Comparison of ENCODE assay signal across 27 cellular contexts in genomic region chr10:3933733-3934132, GRCh38.
DNase-seq lines count a peak whose midpoint lies in the region; ATAC-seq and TF ChIP-seq lines count a peak whose summit lies in the region.
"Had no signal": no experiment of that assay in that cellular context is flagged by ENCODE, and none has a peak within 500 bp of the region (broad histone marks: within the 10 kb centered on the region; RNA-seq: fewer than 3 reads in every experiment).

No MANE protein-coding gene starts in this region.

- no peak overlapping the region for H3K27ac ChIP-seq in GM23338 (ENCODE audit: low read depth)
- H3K27ac ChIP-seq: C4-2B, pancreas, VCaP had no signal

- TF ChIP-seq POLR2A in lower leg skin (IDR thresholded peaks at IDR 0.05): no peak

- peak overlapping the region; percentile 83 to 92 for H3K27ac Mint-ChIP-seq in natural killer cell treated with Interleukin-12 subunit alpha and Interleukin-12 subunit beta and Interleukin-15 and Interleukin-18, amount 100 ng/mL, for 72 hours
- H3K27ac Mint-ChIP-seq in natural killer cell: no peak overlapping the region
- peak overlapping the region; percentile 92 for H3K27ac Mint-ChIP-seq in activated T-helper 2 cell treated with anti-CD3 and anti-CD28 coated beads, Interferon-gamma antibody, Interleukin-2, Interleukin-4, amounts not matched to agents 10 μg/mL and 5 μg/mL and 100 μg/mL, durations not matched to agents 14 hours and 24 hours and 36 hours
- H3K27ac Mint-ChIP-seq in stimulated activated naive B cell treated with anti-CD40 and anti-IgM and Interleukin-4, amounts not matched to agents 10 μg/mL and 1 μg/mL and 100 μg/mL, for 72 hours: peak overlapping the region; percentile 89
- no peak overlapping the region for H3K27ac Mint-ChIP-seq in GM23338
- H3K27ac Mint-ChIP-seq: memory B cell had no signal

- no peak overlapping the region for H3K4me2 ChIP-seq in GM23338
- H3K4me2 ChIP-seq: SK-N-SH had no signal

- H4K20me1 ChIP-seq in GM23338 (replicated peaks; ENCODE audit: insufficient read depth): no peaks in the 10 kb centered on the region

- H3K4me1 ChIP-seq in GM23338 (ENCODE audit: insufficient read depth): no peaks in the 10 kb centered on the region
- H3K4me1 ChIP-seq: breast epithelium, Caco-2 had no signal

- peaks cover 8% of the 10 kb centered on the region for H3K36me3 Mint-ChIP-seq in natural killer cell treated with Interleukin-12 subunit alpha and Interleukin-12 subunit beta and Interleukin-15 and Interleukin-18, amount 100 ng/mL, for 72 hours
- H3K36me3 Mint-ChIP-seq in natural killer cell (no peaks in the 10 kb centered on the region), GM23338 (ENCODE audit: low read depth) (no peaks in the 10 kb centered on the region)
- peaks cover 25% of the 10 kb centered on the region for H3K36me3 Mint-ChIP-seq in activated T-helper 2 cell treated with anti-CD3 and anti-CD28 coated beads, Interferon-gamma antibody, Interleukin-2, Interleukin-4, amounts not matched to agents 10 μg/mL and 5 μg/mL and 100 μg/mL, durations not matched to agents 14 hours and 24 hours and 36 hours (ENCODE audit: low read depth)
- H3K36me3 Mint-ChIP-seq in stimulated activated naive B cell treated with anti-CD40 and anti-IgM and Interleukin-4, amounts not matched to agents 10 μg/mL and 1 μg/mL and 100 μg/mL, for 72 hours: peaks cover 10 to 19% of the 10 kb centered on the region in 2 donors
- H3K36me3 Mint-ChIP-seq: memory B cell had no signal

- no peaks in the 10 kb centered on the region for H3K9me2 ChIP-seq in GM23338 (ENCODE audit: insufficient read depth)
- H3K9me2 ChIP-seq: SK-N-SH had no signal

- ATAC-seq in natural killer cell treated with Interleukin-12 subunit alpha and Interleukin-12 subunit beta and Interleukin-15 and Interleukin-18, amount 100 ng/mL, for 72 hours: no peak
- ATAC-seq in natural killer cell (no peak), SK-N-SH treated with all-trans-retinoic acid at 6 μM for 48 hours (no peak), GM23338 (no peak)
- ATAC-seq in stimulated activated naive B cell treated with anti-CD40 and anti-IgM and Interleukin-4, amounts not matched to agents 10 μg/mL and 1 μg/mL and 100 μg/mL, for 72 hours (replicated peaks): no peak
- ATAC-seq: pancreas had no signal

- H3K4me3 Mint-ChIP-seq in natural killer cell treated with Interleukin-12 subunit alpha and Interleukin-12 subunit beta and Interleukin-15 and Interleukin-18, amount 100 ng/mL, for 72 hours: peak overlapping the region; percentile 80
- no peak overlapping the region for H3K4me3 Mint-ChIP-seq in natural killer cell
- H3K4me3 Mint-ChIP-seq in activated T-helper 2 cell treated with anti-CD3 and anti-CD28 coated beads, Interferon-gamma antibody, Interleukin-2, Interleukin-4, amounts not matched to agents 10 μg/mL and 5 μg/mL and 100 μg/mL, durations not matched to agents 14 hours and 24 hours and 36 hours (ENCODE audit: low read depth): no peak overlapping the region
- H3K4me3 Mint-ChIP-seq in stimulated activated naive B cell treated with anti-CD40 and anti-IgM and Interleukin-4, amounts not matched to agents 10 μg/mL and 1 μg/mL and 100 μg/mL, for 72 hours: no peak overlapping the region
- H3K4me3 Mint-ChIP-seq in GM23338: no peak overlapping the region
- H3K4me3 Mint-ChIP-seq: immature natural killer cell, memory B cell, neural crest cell had no signal

- H3K79me2 ChIP-seq in GM23338 (replicated peaks; ENCODE audit: insufficient read depth): no peaks in the 10 kb centered on the region

- H3K36me3 ChIP-seq in GM23338 (ENCODE audit: insufficient read depth): no peaks in the 10 kb centered on the region
- H3K36me3 ChIP-seq: breast epithelium, pancreas had no signal

- peaks cover 3% of the 10 kb centered on the region for H3K9me3 Mint-ChIP-seq in natural killer cell treated with Interleukin-12 subunit alpha and Interleukin-12 subunit beta and Interleukin-15 and Interleukin-18, amount 100 ng/mL, for 72 hours
- H3K9me3 Mint-ChIP-seq in natural killer cell (no peaks in the 10 kb centered on the region), GM23338 (no peaks in the 10 kb centered on the region; the same call in 2 of the 3 replicates)
- peaks cover 11% of the 10 kb centered on the region for H3K9me3 Mint-ChIP-seq in activated T-helper 2 cell treated with anti-CD3 and anti-CD28 coated beads, Interferon-gamma antibody, Interleukin-2, Interleukin-4, amounts not matched to agents 10 μg/mL and 5 μg/mL and 100 μg/mL, durations not matched to agents 14 hours and 24 hours and 36 hours
- H3K9me3 Mint-ChIP-seq in stimulated activated naive B cell treated with anti-CD40 and anti-IgM and Interleukin-4, amounts not matched to agents 10 μg/mL and 1 μg/mL and 100 μg/mL, for 72 hours: peaks cover 6 to 7% of the 10 kb centered on the region in 2 donors
- H3K9me3 Mint-ChIP-seq: immature natural killer cell, memory B cell, neural crest cell had no signal

- H3K4me1 Mint-ChIP-seq in natural killer cell treated with Interleukin-12 subunit alpha and Interleukin-12 subunit beta and Interleukin-15 and Interleukin-18, amount 100 ng/mL, for 72 hours (ENCODE audit: low read depth in 2 of 2): peaks cover 55 to 63% of the 10 kb centered on the region in 2 donors
- H3K4me1 Mint-ChIP-seq in natural killer cell (peaks cover 13 to 29% of the 10 kb centered on the region in 2 donors), GM23338 (peaks cover 6% of the 10 kb centered on the region; the same call in 2 of the 3 replicates)
- peaks cover 63% of the 10 kb centered on the region for H3K4me1 Mint-ChIP-seq in activated T-helper 2 cell treated with anti-CD3 and anti-CD28 coated beads, Interferon-gamma antibody, Interleukin-2, Interleukin-4, amounts not matched to agents 10 μg/mL and 5 μg/mL and 100 μg/mL, durations not matched to agents 14 hours and 24 hours and 36 hours (ENCODE audit: low read depth)
- H3K4me1 Mint-ChIP-seq in stimulated activated naive B cell treated with anti-CD40 and anti-IgM and Interleukin-4, amounts not matched to agents 10 μg/mL and 1 μg/mL and 100 μg/mL, for 72 hours: peaks cover 40 to 69% of the 10 kb centered on the region in 2 donors
- H3K4me1 Mint-ChIP-seq: neural crest cell had no signal

- WGBS in lower leg skin, 2 donors: 84 to 87% methylated on average over 4 of the region's 4 CpGs

- DNase-seq in natural killer cell treated with Interleukin-12 subunit alpha and Interleukin-12 subunit beta and Interleukin-15 and Interleukin-18, amount 100 ng/mL, for 72 hours (ENCODE audit: low spot score): no peak
- DNase-seq in natural killer cell (no peak), RPMI8226 (peak; percentile 3), lower leg skin (ENCODE audit: low spot score in 2 of 2) (no peak), GM23338 (ENCODE audit: low spot score) (no peak)
- DNase-seq in activated T-helper 2 cell treated with anti-CD3 and anti-CD28 coated beads, Interferon-gamma antibody, Interleukin-2, Interleukin-4, amounts not matched to agents 10 μg/mL and 5 μg/mL and 100 μg/mL, durations not matched to agents 14 hours and 24 hours and 36 hours (ENCODE audit: low spot score): no peak
- DNase-seq in stimulated activated naive B cell treated with anti-CD40 and anti-IgM and Interleukin-4, amounts not matched to agents 10 μg/mL and 1 μg/mL and 100 μg/mL, for 72 hours: no peak
- DNase-seq: activated CD4-positive, alpha-beta T cell treated with anti-CD3 and anti-CD28 coated beads for 48 hours; activated gamma-delta T cell treated with Interleukin-2 at 50 U/mL for 16 hours; anterior cingulate cortex; Caco-2; hypothalamus; immature natural killer cell; KBM-7; NCI-H1092 treated with DMSO at 0.1 percent for 48 hours; NCI-H1930; NCI-H524; pancreas; SK-N-SH; stimulated activated naive CD4-positive, alpha-beta T cell had no signal

- intact Hi-C loops in natural killer cell (cut with micrococcal nuclease) (no loop called here), lower leg skin (cut with DNase I; ENCODE audit: low total_unique reads) (no loop called here)
- intact Hi-C loops in activated T-helper 2 cell treated with anti-CD3 and anti-CD28 coated beads, Interferon-gamma antibody, Interleukin-2, Interleukin-4, amounts not matched to agents 10 μg/mL and 5 μg/mL and 100 μg/mL, durations not matched to agents 14 hours and 24 hours and 36 hours (cut with micrococcal nuclease): loop anchor here (2.0 to 10.0 kb wide), 5 partner anchors 39 to 311 kb away; no protein-coding TSS in a partner anchor

- H2AFZ ChIP-seq in GM23338: no peak overlapping the region

- no peaks in the 10 kb centered on the region for H3K27me3 ChIP-seq in GM23338 (ENCODE audit: insufficient read depth)
- H3K27me3 ChIP-seq: breast epithelium, pancreas had no signal

- no peak overlapping the region for H3K4me3 ChIP-seq in lower leg skin (ENCODE audit: low read depth, poor library complexity, severe bottlenecking)
- no peak overlapping the region for H3K4me3 ChIP-seq in GM23338
- H3K4me3 ChIP-seq: breast epithelium, pancreas, skin epidermis had no signal

- TF ChIP-seq CTCF in natural killer cell (IDR thresholded peaks at IDR 0.05) (no peak), lower leg skin (IDR thresholded peaks at IDR 0.05) (no peak), GM23338 (conservative IDR thresholded peaks at IDR 0.05; ENCODE audit: low read depth in 2 of 2) (no peak)

- peaks cover 0 to 2% of the 10 kb centered on the region in 2 donors for H3K27me3 Mint-ChIP-seq in natural killer cell treated with Interleukin-12 subunit alpha and Interleukin-12 subunit beta and Interleukin-15 and Interleukin-18, amount 100 ng/mL, for 72 hours
- H3K27me3 Mint-ChIP-seq in natural killer cell (ENCODE audit: low read depth in 2 of 2) (no peaks in the 10 kb centered on the region), GM23338 (ENCODE audit: insufficient read depth, low read depth, poor library complexity) (peaks cover 5% of the 10 kb centered on the region)
- H3K27me3 Mint-ChIP-seq in activated T-helper 2 cell treated with anti-CD3 and anti-CD28 coated beads, Interferon-gamma antibody, Interleukin-2, Interleukin-4, amounts not matched to agents 10 μg/mL and 5 μg/mL and 100 μg/mL, durations not matched to agents 14 hours and 24 hours and 36 hours (ENCODE audit: low read depth): no peaks in the 10 kb centered on the region
- H3K27me3 Mint-ChIP-seq in stimulated activated naive B cell treated with anti-CD40 and anti-IgM and Interleukin-4, amounts not matched to agents 10 μg/mL and 1 μg/mL and 100 μg/mL, for 72 hours: no peaks in the 10 kb centered on the region
- H3K27me3 Mint-ChIP-seq: memory B cell had no signal

- H3F3A ChIP-seq in GM23338 (replicated peaks; ENCODE audit: low read depth): no peaks in the 10 kb centered on the region

TF ChIP-seq in SK-N-SH treated with all-trans-retinoic acid at 6 μM for 48 hours, 23 proteins besides CTCF, POLR2A, EP300 and RAD21 (continues in another document):
- no peak for TF ChIP-seq ISL1 (CRISPR knock-in tag; IDR thresholded peaks at IDR 0.05)
- TF ChIP-seq OSR1 (CRISPR knock-in tag; IDR thresholded peaks at IDR 0.05): no peak
- no peak for TF ChIP-seq CSDC2 (CRISPR knock-in tag; IDR thresholded peaks at IDR 0.05)
- no peak for TF ChIP-seq ZNF8 (CRISPR knock-in tag; IDR thresholded peaks at IDR 0.05)

TF ChIP-seq in GM23338, 12 proteins besides CTCF, POLR2A, EP300 and RAD21 (continues in another document):
- TF ChIP-seq ZNF331 (CRISPR knock-in tag; IDR thresholded peaks at IDR 0.05; ENCODE audit: low read depth) (no peak), CREB1 (CRISPR knock-in tag; IDR thresholded peaks at IDR 0.05; ENCODE audit: low read depth) (no peak), EZH2 (IDR thresholded peaks at IDR 0.05; ENCODE audit: low read depth, unreplicated experiment) (no peak)

Comparison
In these comparisons a context has a peak if more than half of its experiments do, and no peak if none do; other contexts are left out.
1. H3K27ac Mint-ChIP-seq: peak in natural killer cell treated with Interleukin-12 subunit alpha and Interleukin-12 subunit beta and Interleukin-15 and Interleukin-18, amount 100 ng/mL, for 72 hours (2 of 2), activated T-helper 2 cell treated with anti-CD3 and anti-CD28 coated beads, Interferon-gamma antibody, Interleukin-2, Interleukin-4, amounts not matched to agents 10 μg/mL and 5 μg/mL and 100 μg/mL, durations not matched to agents 14 hours and 24 hours and 36 hours (single experiment) and stimulated activated naive B cell treated with anti-CD40 and anti-IgM and Interleukin-4, amounts not matched to agents 10 μg/mL and 1 μg/mL and 100 μg/mL, for 72 hours (single experiment); none in natural killer cell (0 of 2) and GM23338 (single experiment).